8 cellular contexts compared by ENCODE assay signal in genomic region chr15:50909044-50909342, GRCh38. TPM values are rescaled to one million over a fixed set of nuclear protein-coding genes. Genes with fewer than 3 reads are reported as not detected.
A peak's percentile ranks its signal among the peaks of the same experiment; 100 is the strongest.
DNase-seq lines count a peak whose midpoint lies in the region; ATAC-seq and TF ChIP-seq lines count a peak whose summit lies in the region.

No MANE protein-coding gene starts in this region.

- H3K4me3 Mint-ChIP-seq in T-helper 1 cell treated with Interleukin-12 subunit alpha and Interleukin-12 subunit beta and Interleukin-4 antibody, amounts not matched to agents 30 μg/mL and 1 μg/mL, for 36 hours = peak overlapping the region; percentile 90
- H3K4me3 Mint-ChIP-seq in progenitor cell of endocrine pancreas (ENCODE audit: low read depth) = peak overlapping the region; percentile 82

- 0% methylated on average over 9 of the region's 9 CpGs for WGBS in esophagus muscularis mucosa

- peaks cover 8 to 24% (median 16%) of the 10 kb centered on the region in 4 donors for H3K36me3 ChIP-seq in esophagus muscularis mucosa

- no peaks in the 10 kb centered on the region for H3K27me3 ChIP-seq in esophagus muscularis mucosa

- peak overlapping the region; percentile 90 to 95 (median 92) for H3K27ac ChIP-seq in esophagus muscularis mucosa (replicated peaks in 1 of 4)

- ATAC-seq in HG02763 (IDR thresholded peaks at IDR 0.05; ENCODE audit: unreplicated experiment) (no peak), HG03520 (IDR thresholded peaks at IDR 0.05; ENCODE audit: unreplicated experiment) (no peak)

- DNase-seq in T-helper 1 cell = no peak
- DNase-seq in RKO (ENCODE audit: low spot score) = peak; percentile 42
- no peak for DNase-seq in esophagus muscularis mucosa (ENCODE audit: extremely low spot score)
- no peak for DNase-seq in progenitor cell of endocrine pancreas (ENCODE audit: low spot score, unreplicated experiment)
- DNase-seq in HuH-7 (ENCODE audit: low spot score) = no peak

- no peaks in the 10 kb centered on the region for H3K9me3 ChIP-seq in esophagus muscularis mucosa

- H3K4me1 Mint-ChIP-seq in T-helper 1 cell treated with Interleukin-12 subunit alpha and Interleukin-12 subunit beta and Interleukin-4 antibody, amounts not matched to agents 30 μg/mL and 1 μg/mL, for 36 hours (ENCODE audit: low read depth) = peaks cover 15% of the 10 kb centered on the region
- H3K4me1 Mint-ChIP-seq in progenitor cell of endocrine pancreas (ENCODE audit: low read depth) = peaks cover 5% of the 10 kb centered on the region

- TF ChIP-seq EP300 in esophagus muscularis mucosa (IDR thresholded peaks at IDR 0.05) = no peak

- peaks cover 6% of the 10 kb centered on the region for H3K36me3 Mint-ChIP-seq in T-helper 1 cell treated with Interleukin-12 subunit alpha and Interleukin-12 subunit beta and Interleukin-4 antibody, amounts not matched to agents 30 μg/mL and 1 μg/mL, for 36 hours (ENCODE audit: low read depth)
- no peaks in the 10 kb centered on the region for H3K36me3 Mint-ChIP-seq in progenitor cell of endocrine pancreas (ENCODE audit: insufficient read depth)

- H3K4me1 ChIP-seq in esophagus muscularis mucosa = peaks cover 33 to 36% (median 34%) of the 10 kb centered on the region in 4 donors

- intact Hi-C loops in esophagus muscularis mucosa (cut with DNase I) = no loop called here

- TF ChIP-seq POLR2A in esophagus muscularis mucosa (IDR thresholded peaks at IDR 0.05; ENCODE audit: low read depth) = no peak

- peak overlapping the region; percentile 76 to 99 (median 96) for H3K4me3 ChIP-seq in esophagus muscularis mucosa

- H3K9me3 Mint-ChIP-seq in T-helper 1 cell treated with Interleukin-12 subunit alpha and Interleukin-12 subunit beta and Interleukin-4 antibody, amounts not matched to agents 30 μg/mL and 1 μg/mL, for 36 hours = no peaks in the 10 kb centered on the region
- no peaks in the 10 kb centered on the region for H3K9me3 Mint-ChIP-seq in progenitor cell of endocrine pancreas (ENCODE audit: low read depth)

- peak overlapping the region; percentile 88 for H3K27ac Mint-ChIP-seq in T-helper 1 cell treated with Interleukin-12 subunit alpha and Interleukin-12 subunit beta and Interleukin-4 antibody, amounts not matched to agents 30 μg/mL and 1 μg/mL, for 36 hours
- H3K27ac Mint-ChIP-seq in progenitor cell of endocrine pancreas = peak overlapping the region; percentile 94

- TF ChIP-seq CTCF in esophagus muscularis mucosa (IDR thresholded peaks at IDR 0.05) (no peak), progenitor cell of endocrine pancreas (IDR thresholded peaks at IDR 0.05; ENCODE audit: unreplicated experiment) (no peak)

- no peaks in the 10 kb centered on the region for H3K27me3 Mint-ChIP-seq in T-helper 1 cell treated with Interleukin-12 subunit alpha and Interleukin-12 subunit beta and Interleukin-4 antibody, amounts not matched to agents 30 μg/mL and 1 μg/mL, for 36 hours (ENCODE audit: low read depth)
- H3K27me3 Mint-ChIP-seq in progenitor cell of endocrine pancreas = no peaks in the 10 kb centered on the region

RNA-seq across cellular contexts. Expression of gene AP4E1, which starts 0.5 kb away (rescaled TPM):
- total RNA-seq in esophagus muscularis mucosa (10 to 100 TPM in 2 of 4 donors, 1 to 10 TPM in 2; 9.9 to 13.2 (median 10.6) TPM), progenitor cell of endocrine pancreas (10.5 TPM in 2 replicates)
